ENCODE assay signal across 21 cellular contexts in the genomic region with DNA sequence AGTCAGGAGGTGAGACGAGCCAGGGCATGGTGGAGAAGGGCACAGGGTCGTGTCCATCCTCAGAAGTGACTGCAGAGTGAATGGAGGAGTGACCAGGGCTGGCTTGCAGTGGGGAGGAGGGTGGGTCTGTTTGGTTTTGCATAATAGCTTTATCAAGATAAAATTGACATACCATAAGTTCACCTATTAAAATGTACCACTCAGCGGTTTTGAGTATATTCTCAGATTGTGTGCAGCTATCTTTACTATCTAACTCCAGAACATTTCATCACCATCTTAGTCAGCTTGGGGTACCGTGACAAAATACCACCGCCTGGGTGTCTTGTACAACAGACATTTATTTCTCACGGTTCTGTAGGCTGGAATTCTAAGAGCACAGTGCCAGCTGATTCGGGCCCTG. TPM values are rescaled to one million over a fixed set of nuclear protein-coding genes. Genes with fewer than 3 reads are reported as not detected.
A peak's percentile ranks its signal among the peaks of the same experiment; 100 is the strongest.
DNase-seq lines count a peak whose midpoint lies in the region; ATAC-seq, FAIRE-seq and TF ChIP-seq lines count a peak whose summit lies in the region.
"Had no signal": no experiment of that assay in that cellular context is flagged by ENCODE, and none has a peak within 500 bp of the region (broad histone marks: within the 10 kb centered on the region; RNA-seq: fewer than 3 reads in every experiment).

No MANE protein-coding gene starts in this region.

- no peak overlapping the region for H3K27ac Mint-ChIP-seq in natural killer cell
- H3K27ac Mint-ChIP-seq: CD4-positive, alpha-beta memory T cell; GM23338; HFFc6 had no signal

- H2BK15ac ChIP-seq in IMR-90 (ENCODE audit: low read depth, low read length) (no peak overlapping the region), H1 (ENCODE audit: low read length) (no peak overlapping the region), mesenchymal stem cell (ENCODE audit: low read depth, poor library complexity, severe bottlenecking) (no peak overlapping the region)

- no peak overlapping the region for H3K23ac ChIP-seq in IMR-90 (ENCODE audit: low read depth, low read length)
- H3K23ac ChIP-seq in H1 (ENCODE audit: insufficient read length), result no peak overlapping the region
- no peak overlapping the region for H3K23ac ChIP-seq in mesenchymal stem cell (ENCODE audit: low read length in 2 of 2)

- TF ChIP-seq CTCF in IMR-90 (conservative IDR thresholded peaks at IDR 0.05; ENCODE audit: low read depth, low read length) (no peak), H1 (IDR thresholded peaks at IDR 0.05; ENCODE audit: control extremely low read depth in 1 of 3, insufficient read depth in 1 of 3, low read depth in 1 of 3, low read length in 3 of 3) (no peak), natural killer cell (IDR thresholded peaks at IDR 0.05) (no peak)

- no peak overlapping the region for H2BK120ac ChIP-seq in IMR-90 (ENCODE audit: low read depth, low read length)
- H2BK120ac ChIP-seq in H1 (replicated peaks; ENCODE audit: low read depth, low read length), result no peak overlapping the region
- no peak overlapping the region for H2BK120ac ChIP-seq in mesenchymal stem cell (ENCODE audit: low read depth, low read length)

- ATAC-seq in IMR-90 (ENCODE audit: low read depth) (no peak), natural killer cell (no peak)
- ATAC-seq: GM12878, GM23338, HCT116 had no signal

- H2BK20ac ChIP-seq in IMR-90 (ENCODE audit: low read depth, low read length), result no peak overlapping the region
- H2BK20ac ChIP-seq in H1 (ENCODE audit: low read length), result no peak overlapping the region

- in situ Hi-C loops in IMR-90 (cut with MboI; ENCODE audit: low sequenced_read_pairs), result no loop called here

- no peaks in the 10 kb centered on the region for H3K9me1 ChIP-seq in IMR-90 (ENCODE audit: insufficient read depth, low read length)

- no peak overlapping the region for H3K9ac ChIP-seq in IMR-90 (ENCODE audit: low read depth, low read length)
- no peak overlapping the region for H3K9ac ChIP-seq in H1 (replicated peaks in 1 of 4; ENCODE audit: extremely low read depth in 1 of 4, low read depth in 3 of 4, low read length in 3 of 4)
- H3K9ac ChIP-seq in mesenchymal stem cell (ENCODE audit: low read length), result no peak overlapping the region
- H3K9ac ChIP-seq: KMS-11 had no signal

- H3K36me3 ChIP-seq in IMR-90 (ENCODE audit: control insufficient read depth, insufficient read depth, low read length) (peaks cover 82% of the 10 kb centered on the region), H1 (ENCODE audit: control insufficient read depth in 2 of 4, insufficient read depth in 4 of 4, low read length in 3 of 4) (peaks cover 35 to 81% (median 67%) of the 10 kb centered on the region in 4 experiments), mesenchymal stem cell (ENCODE audit: control insufficient read depth in 1 of 2, insufficient read depth in 2 of 2, low read depth in 1 of 2, low read length in 2 of 2) (peaks cover 95 to 96% of the 10 kb centered on the region in 2 experiments)

- no peak overlapping the region for H2BK12ac ChIP-seq in H1 (ENCODE audit: low read depth, low read length)
- no peak overlapping the region for H2BK12ac ChIP-seq in mesenchymal stem cell (ENCODE audit: low read length in 2 of 2)

- H3K4me1 Mint-ChIP-seq in natural killer cell, result peaks cover 6 to 9% of the 10 kb centered on the region in 2 donors
- H3K4me1 Mint-ChIP-seq: CD14-positive monocyte, GM23338 had no signal

- 93% methylated on average over 3 of the region's 7 CpGs; no CpG with 5 or more reads in 1 of the 2 experiments for WGBS in IMR-90 (ENCODE audit: extremely low coverage in 2 of 2, insufficient read length in 1 of 2), 2 experiments
- 93% methylated on average over 7 of the region's 7 CpGs; no CpG with 5 or more reads in 1 of the 2 experiments for WGBS in H1 (ENCODE audit: extremely low coverage in 1 of 2, insufficient coverage in 1 of 2, insufficient read length in 1 of 2, insufficient replicate concordance in 2 of 2, low coverage in 1 of 2, low lambda C conversion rate in 2 of 2, missing lambda C conversion rate in 1 of 2), 2 experiments
- 94% methylated on average over 7 of the region's 7 CpGs for WGBS in mesenchymal stem cell

- TF ChIP-seq EP300 in H1 (IDR thresholded peaks at IDR 0.05; ENCODE audit: borderline replicate concordance in 1 of 2, low read depth in 2 of 2, low read length in 2 of 2), result no peak

- H3K27me3 Mint-ChIP-seq in natural killer cell (ENCODE audit: low read depth in 2 of 2), result no peaks in the 10 kb centered on the region
- H3K27me3 Mint-ChIP-seq: CD4-positive, alpha-beta memory T cell had no signal

- no peak overlapping the region for H3K4ac ChIP-seq in IMR-90 (ENCODE audit: low read depth, low read length)
- no peak overlapping the region for H3K4ac ChIP-seq in H1 (replicated peaks; ENCODE audit: insufficient read length, low read depth, low read length)
- H3K4ac ChIP-seq in mesenchymal stem cell (ENCODE audit: low read depth in 1 of 2, low read length in 2 of 2), result no peak overlapping the region

- POLR2A ChIA-PET in IMR-90 (lab: Charles Lee; ENCODE audit: unreplicated experiment), result no interaction called here
- POLR2A ChIA-PET in H1 (lab: Charles Lee; ENCODE audit: partially characterized antibody), result interaction anchor here (0.8 to 1.9 kb wide), 5 partner anchors 13 to 109 kb away, joined by 3 to 4 read pairs (median 4); a partner anchor contains a TSS

- no peak overlapping the region for H2AFZ ChIP-seq in IMR-90 (replicated peaks; ENCODE audit: low read length, poor library complexity)
- H2AFZ ChIP-seq in H1 (ENCODE audit: low read length), result no peak overlapping the region
- no peak overlapping the region for H2AFZ ChIP-seq in mesenchymal stem cell (ENCODE audit: low read depth, low read length)
- H2AFZ ChIP-seq: GM23338 had no signal

- H2BK5ac ChIP-seq in IMR-90 (ENCODE audit: low read depth, low read length, poor library complexity, severe bottlenecking) (no peak overlapping the region), H1 (ENCODE audit: low read depth, low read length) (no peak overlapping the region), mesenchymal stem cell (ENCODE audit: low read depth, low read length, poor library complexity, severe bottlenecking) (no peak overlapping the region)

- H3K4me1 ChIP-seq in IMR-90 (ENCODE audit: control insufficient read depth, insufficient read depth, low read length), result no peaks in the 10 kb centered on the region
- no peaks in the 10 kb centered on the region for H3K4me1 ChIP-seq in H1 (replicated peaks in 1 of 4; ENCODE audit: control insufficient read depth in 3 of 4, insufficient read depth in 4 of 4, low read length in 3 of 4)
- H3K4me1 ChIP-seq in mesenchymal stem cell (ENCODE audit: control insufficient read depth, insufficient read depth, low read depth, low read length), result no peaks in the 10 kb centered on the region

- H3K18ac ChIP-seq in IMR-90 (ENCODE audit: low read depth, low read length) (no peak overlapping the region), H1 (ENCODE audit: extremely low read depth, low read length) (no peak overlapping the region), mesenchymal stem cell (ENCODE audit: low read depth in 1 of 2, low read length in 2 of 2) (no peak overlapping the region)

- H4K91ac ChIP-seq in IMR-90 (ENCODE audit: insufficient read depth, low read depth, low read length), result no peak overlapping the region
- no peak overlapping the region for H4K91ac ChIP-seq in H1 (replicated peaks; ENCODE audit: insufficient read length, low read length)
- no peak overlapping the region for H4K91ac ChIP-seq in mesenchymal stem cell (ENCODE audit: low read length)

- intact Hi-C loops in IMR-90 (cut with micrococcal nuclease), result no loop called here
- intact Hi-C loops in natural killer cell (cut with micrococcal nuclease), result no loop called here

- DNase-seq in IMR-90 (no peak), H1 (ENCODE audit: low read depth in 1 of 2, low spot score in 2 of 2) (no peak), mesenteric fat pad (ENCODE audit: low spot score) (peak; percentile 3), mesenchymal stem cell (no peak), natural killer cell (no peak), NCI-H1092 (lab: John Stamatoyannopoulos, UW) (no peak)
- DNase-seq: AML-193; Calu3; CD4-positive, alpha-beta memory T cell; DMS53; DND-41; EL; H7; HFFc6 had no signal

- peaks cover 19 to 31% of the 10 kb centered on the region in 2 experiments for H3K79me1 ChIP-seq in IMR-90 (ENCODE audit: low read depth in 1 of 2, low read length in 2 of 2)
- peaks cover 16% of the 10 kb centered on the region for H3K79me1 ChIP-seq in H1 (ENCODE audit: low read depth, low read length)
- peaks cover 59% of the 10 kb centered on the region for H3K79me1 ChIP-seq in mesenchymal stem cell (replicated peaks; ENCODE audit: low read length, poor library complexity, severe bottlenecking)

- H4K5ac ChIP-seq in IMR-90 (ENCODE audit: low read depth, low read length), result no peak overlapping the region
- no peak overlapping the region for H4K5ac ChIP-seq in H1 (ENCODE audit: insufficient read length, low read depth, low read length)

- H3K14ac ChIP-seq in IMR-90 (replicated peaks; ENCODE audit: low read depth, low read length) (no peak overlapping the region), H1 (ENCODE audit: insufficient read length) (no peak overlapping the region), mesenchymal stem cell (ENCODE audit: low read length in 2 of 2) (no peak overlapping the region)

- no peak overlapping the region for H3K27ac ChIP-seq in IMR-90 (ENCODE audit: insufficient read depth, low read length)
- H3K27ac ChIP-seq in H1 (ENCODE audit: low read depth, low read length), result no peak overlapping the region
- no peak overlapping the region for H3K27ac ChIP-seq in mesenchymal stem cell (ENCODE audit: low read length, poor library complexity, severe bottlenecking)
- H3K27ac ChIP-seq: KMS-11 had no signal

- no TSS peak for BruUV-seq in IMR-90 (replicated peaks; lab: Mats Ljungman, UMichigan)

- H3K4me2 ChIP-seq in IMR-90 (ENCODE audit: low read depth, low read length) (no peak overlapping the region), H1 (ENCODE audit: insufficient read depth in 1 of 2, low read depth in 2 of 2, low read length in 2 of 2) (no peak overlapping the region), mesenchymal stem cell (ENCODE audit: low read length, poor library complexity, severe bottlenecking) (no peak overlapping the region)
- H3K4me2 ChIP-seq: GM23338, KMS-11 had no signal

- no peak for FAIRE-seq in H1 (lab: Jason Lieb, UNC)
- FAIRE-seq: A204.1, GM12878, HTR-8/SVneo had no signal

- H2AK5ac ChIP-seq in IMR-90 (ENCODE audit: low read depth, low read length) (no peak overlapping the region), H1 (ENCODE audit: low read depth, low read length) (no peak overlapping the region), mesenchymal stem cell (ENCODE audit: low read length, severe bottlenecking) (no peak overlapping the region)

- TF ChIP-seq POLR2A in IMR-90 (IDR thresholded peaks at IDR 0.05; ENCODE audit: low read depth, low read length) (no peak), H1 (IDR thresholded peaks at IDR 0.05; ENCODE audit: control extremely low read depth in 1 of 2, low read depth in 2 of 2, low read length in 2 of 2) (no peak)

- H4K8ac ChIP-seq in IMR-90 (ENCODE audit: low read depth in 2 of 2, low read length in 2 of 2), result no peak overlapping the region
- H4K8ac ChIP-seq in H1 (ENCODE audit: extremely low read depth, insufficient read depth, low read length), result no peak overlapping the region
- no peak overlapping the region for H4K8ac ChIP-seq in mesenchymal stem cell (ENCODE audit: low read length)

- no peak overlapping the region for H3K4me3 ChIP-seq in IMR-90 (ENCODE audit: insufficient read depth, low read depth, low read length)
- no peak overlapping the region for H3K4me3 ChIP-seq in H1 (ENCODE audit: extremely low read depth in 1 of 4, insufficient read depth in 2 of 4, low read depth in 3 of 4, low read length in 4 of 4)
- peak overlapping the region in 1 of 2 experiments; percentile 42 for H3K4me3 ChIP-seq in mesenchymal stem cell (ENCODE audit: insufficient read depth in 1 of 2, low read depth in 1 of 2, low read length in 2 of 2)
- H3K4me3 ChIP-seq: GM12878, GM23338 had no signal

- CTCF ChIA-PET in IMR-90 (lab: Yijun Ruan, JAX) (no interaction called here), H1 (lab: Charles Lee; ENCODE audit: partially characterized antibody) (no interaction called here)

- dilution Hi-C loops in IMR-90 (cut with HindIII; ENCODE audit: low sequenced_read_pairs, unreplicated experiment), result no loop called here

- peaks cover 41% of the 10 kb centered on the region for H3K36me3 Mint-ChIP-seq in natural killer cell

- no peak overlapping the region for H3K4me3 Mint-ChIP-seq in natural killer cell
- H3K4me3 Mint-ChIP-seq: CD14-positive monocyte; CD4-positive, alpha-beta memory T cell; GM23338; HFFc6 had no signal

- TF ChIP-seq RAD21 in IMR-90 (IDR thresholded peaks at IDR 0.05; ENCODE audit: low read length) (no peak), H1 (IDR thresholded peaks at IDR 0.05 in 1 of 2, conservative IDR thresholded peaks at IDR 0.05 in 1 of 2; ENCODE audit: low read depth in 2 of 2, low read length in 2 of 2) (no peak)

- H3K23me2 ChIP-seq in H1 (ENCODE audit: low read depth, low read length), result no peaks in the 10 kb centered on the region

- H4K20me1 ChIP-seq in IMR-90 (ENCODE audit: insufficient read depth, low read length), result no peaks in the 10 kb centered on the region
- H4K20me1 ChIP-seq in H1 (replicated peaks in 1 of 2; ENCODE audit: control insufficient read depth in 1 of 2, insufficient read depth in 2 of 2, low read length in 2 of 2), result peaks cover 12 to 23% of the 10 kb centered on the region in 2 experiments

- H3K27me3 ChIP-seq in IMR-90 (ENCODE audit: control insufficient read depth, insufficient read depth, low read length) (no peaks in the 10 kb centered on the region), H1 (replicated peaks in 1 of 4; ENCODE audit: control insufficient read depth in 3 of 4, extremely low read depth in 1 of 4, insufficient read depth in 3 of 4, low read length in 3 of 4) (no peaks in the 10 kb centered on the region), mesenchymal stem cell (ENCODE audit: control insufficient read depth in 1 of 2, insufficient read depth in 1 of 2, low read length in 2 of 2) (no peaks in the 10 kb centered on the region)

- H3K56ac ChIP-seq in IMR-90 (ENCODE audit: extremely low read depth, insufficient read depth, low read length) (no peak overlapping the region), H1 (replicated peaks; ENCODE audit: insufficient read length, low read depth, low read length) (no peak overlapping the region)

- peaks cover 0 to 3% of the 10 kb centered on the region in 2 donors for H3K9me3 Mint-ChIP-seq in natural killer cell

- peaks cover 0 to 23% of the 10 kb centered on the region in 2 experiments; a peak in 2 of 4 replicates for H3K79me2 ChIP-seq in H1 (ENCODE audit: control insufficient read depth in 1 of 2, insufficient read depth in 2 of 2, low read length in 2 of 2)

- no peak overlapping the region for H2AK9ac ChIP-seq in IMR-90 (replicated peaks; ENCODE audit: low read depth, low read length, poor library complexity)

- H3K9me3 ChIP-seq in IMR-90 (ENCODE audit: control insufficient read depth, insufficient read depth, low read length) (peaks cover 62% of the 10 kb centered on the region), H1 (ENCODE audit: insufficient read depth in 2 of 2, low read depth in 1 of 2, low read length in 1 of 2) (peaks cover 0 to 3% of the 10 kb centered on the region in 2 experiments; a peak in 1 of 4 replicates), mesenchymal stem cell (ENCODE audit: control insufficient read depth, low read length) (peaks cover 95% of the 10 kb centered on the region)

RNA-seq across cellular contexts. Expression of a gene that starts 13.2 kb away (rescaled TPM):
- total RNA-seq in IMR-90 (2012; rRNA removed) (3.9 and 4.4 TPM in 2 replicates), mesenteric fat pad (5.1 TPM), natural killer cell (1 to 10 TPM; 6.4 to 8.7 (median 7.7) TPM)
- polyA plus RNA-seq in IMR-90 (2012; rRNA removed) (1.5 and 2.1 TPM in 2 replicates), H1 (2011; rRNA removed) (9.2 and 9.8 TPM in 2 replicates)
- polyA plus RNA-seq in IMR-90 (2012; cell fraction: cytosol; rRNA removed), result 0.74 and 0.92 TPM in 2 replicates
- 5.1 and 8.2 TPM in 2 replicates for polyA plus RNA-seq in IMR-90 (2012; cell fraction: nucleus; rRNA removed; ENCODE audit: low replicate concordance)
- 20.5 and 21.5 TPM in 2 replicates for total RNA-seq in H1 (2021; fragmentation: NEBNext Ultra II Directional; extraction: Animal tissue kit (Norgen Biotek cat#: 25700))
- polyA plus RNA-seq in H1 (2011; cell fraction: cytosol; rRNA removed), result 7.0 TPM
- 15.2 TPM for polyA plus RNA-seq in H1 (2011; cell fraction: nucleus; rRNA removed)
- polyA plus RNA-seq in H1 (2012, experiment 1 of 2), result 5.5 to 7.9 TPM (median 6.5 TPM) in 4 replicates
- polyA plus RNA-seq in H1 (2012, experiment 2 of 2), result 4.9 TPM
- polyA plus RNA-seq in H1 (2013, experiment 1 of 2), result 9.6 TPM
- 8.2 TPM for polyA plus RNA-seq in H1 (2013, experiment 2 of 2)
- polyA minus RNA-seq in H1 (2011; rRNA and poly(A)+ RNA removed), result 30.0 and 32.5 TPM in 2 replicates
- polyA minus RNA-seq in H1 (2011; cell fraction: cytosol; rRNA and poly(A)+ RNA removed), result 17.0 TPM
- 15.0 TPM for polyA minus RNA-seq in H1 (2011; cell fraction: nucleus; rRNA and poly(A)+ RNA removed)
- polyA plus RNA-seq in mesenchymal stem cell (2013, experiment 1 of 2), result 2.2 TPM
- polyA plus RNA-seq in mesenchymal stem cell (2013, experiment 2 of 2), result 1.9 TPM

RNA-seq across cellular contexts. Expression of a gene that starts 13.2 kb away (rescaled TPM):
- total RNA-seq in IMR-90 (2012; rRNA removed) (30.8 and 33.0 TPM in 2 replicates), mesenteric fat pad (30.6 TPM), natural killer cell (100 to 1,000 TPM in 2 of 3 donors, 10 to 100 TPM in 1; 96.1 to 142 (median 119) TPM)
- polyA plus RNA-seq in IMR-90 (2012; rRNA removed) (34.9 and 39.3 TPM in 2 replicates), H1 (2011; rRNA removed) (28.1 and 29.9 TPM in 2 replicates)
- 35.9 and 46.5 TPM in 2 replicates for polyA plus RNA-seq in IMR-90 (2012; cell fraction: cytosol; rRNA removed)
- 33.6 and 98.9 TPM in 2 replicates for polyA plus RNA-seq in IMR-90 (2012; cell fraction: nucleus; rRNA removed; ENCODE audit: low replicate concordance)
- total RNA-seq in H1 (2021; fragmentation: NEBNext Ultra II Directional; extraction: Animal tissue kit (Norgen Biotek cat#: 25700)), result 30.6 and 31.5 TPM in 2 replicates
- 42.2 TPM for polyA plus RNA-seq in H1 (2011; cell fraction: cytosol; rRNA removed)
- 45.9 TPM for polyA plus RNA-seq in H1 (2011; cell fraction: nucleus; rRNA removed)
- 46.2 to 52.5 TPM (median 50.5 TPM) in 4 replicates for polyA plus RNA-seq in H1 (2012, experiment 1 of 2)
- polyA plus RNA-seq in H1 (2012, experiment 2 of 2), result 38.4 TPM
- 41.3 TPM for polyA plus RNA-seq in H1 (2013, experiment 1 of 2)
- 39.8 TPM for polyA plus RNA-seq in H1 (2013, experiment 2 of 2)
- polyA minus RNA-seq in H1 (2011; rRNA and poly(A)+ RNA removed), result 19.2 and 20.1 TPM in 2 replicates
- polyA minus RNA-seq in H1 (2011; cell fraction: cytosol; rRNA and poly(A)+ RNA removed), result 14.2 TPM
- polyA minus RNA-seq in H1 (2011; cell fraction: nucleus; rRNA and poly(A)+ RNA removed), result 31.3 TPM
- 37.7 TPM for polyA plus RNA-seq in mesenchymal stem cell (2013, experiment 1 of 2)
- polyA plus RNA-seq in mesenchymal stem cell (2013, experiment 2 of 2), result 34.7 TPM

RNA-seq across cellular contexts. Expression of a gene that starts 34.9 kb away (rescaled TPM):
- total RNA-seq in IMR-90 (2012; rRNA removed), result 1.9 and 2.5 TPM in 2 replicates
- 1.8 and 2.2 TPM in 2 replicates for polyA plus RNA-seq in IMR-90 (2012; rRNA removed)
- 1.1 and 1.4 TPM in 2 replicates for polyA plus RNA-seq in IMR-90 (2012; cell fraction: cytosol; rRNA removed)
- polyA plus RNA-seq in IMR-90 (2012; cell fraction: nucleus; rRNA removed; ENCODE audit: low replicate concordance), result 1.7 and 2.3 TPM in 2 replicates
- 3.1 and 3.2 TPM in 2 replicates for total RNA-seq in H1 (2021; fragmentation: NEBNext Ultra II Directional; extraction: Animal tissue kit (Norgen Biotek cat#: 25700))
- 2.6 and 3.3 TPM in 2 replicates for polyA plus RNA-seq in H1 (2011; rRNA removed)
- polyA plus RNA-seq in H1 (2011; cell fraction: cytosol; rRNA removed), result 1.9 TPM
- polyA plus RNA-seq in H1 (2011; cell fraction: nucleus; rRNA removed), result 1.9 TPM
- 1.4 to 2.1 TPM (median 1.9 TPM) in 4 replicates for polyA plus RNA-seq in H1 (2012, experiment 1 of 2)
- polyA plus RNA-seq in H1 (2012, experiment 2 of 2), result 1.0 TPM
- 1.4 TPM for polyA plus RNA-seq in H1 (2013, experiment 1 of 2)
- polyA plus RNA-seq in H1 (2013, experiment 2 of 2), result 1.5 TPM
- 6.3 and 8.1 TPM in 2 replicates for polyA minus RNA-seq in H1 (2011; rRNA and poly(A)+ RNA removed)
- 2.1 TPM for polyA minus RNA-seq in H1 (2011; cell fraction: cytosol; rRNA and poly(A)+ RNA removed)
- polyA minus RNA-seq in H1 (2011; cell fraction: nucleus; rRNA and poly(A)+ RNA removed), result 3.5 TPM
- total RNA-seq in mesenteric fat pad, result 2.5 TPM
- polyA plus RNA-seq in mesenchymal stem cell (2013, experiment 1 of 2), result 1.4 TPM
- polyA plus RNA-seq in mesenchymal stem cell (2013, experiment 2 of 2), result 1.4 TPM
- total RNA-seq in natural killer cell, result 1 to 10 TPM; 2.9 to 4.8 (median 3.2) TPM
